Comparison of ENCODE assay signal across 10 cellular contexts in genomic region chr18:24734058-24734457, GRCh38.
DNase-seq lines count a peak whose midpoint lies in the region; TF ChIP-seq lines count a peak whose summit lies in the region.
"Had no signal": no experiment of that assay in that cellular context is flagged by ENCODE, and none has a peak within 500 bp of the region (broad histone marks: within the 10 kb centered on the region; RNA-seq: fewer than 3 reads in every experiment).

No MANE protein-coding gene starts in this region.

- POLR2A ChIA-PET in CD8-positive, alpha-beta memory T cell (lab: Charles Lee): interaction anchor here (0.5 kb wide), 1 partner anchor 818 kb away, joined by 4 read pairs; no protein-coding TSS in a partner anchor

- no peak overlapping the region for H3K4me3 Mint-ChIP-seq in brain
- H3K4me3 Mint-ChIP-seq in CD8-positive, alpha-beta memory T cell: no peak overlapping the region

- TF ChIP-seq CTCF in brain (conservative IDR thresholded peaks at IDR 0.05): peak; percentile 52 to 69

- CTCF ChIA-PET in CD8-positive, alpha-beta memory T cell (lab: Charles Lee): no interaction called here

- no peak overlapping the region for H3K4me3 ChIP-seq in CD8-positive, alpha-beta memory T cell (ENCODE audit: low read length)
- H3K4me3 ChIP-seq: sigmoid colon, tibial nerve had no signal

- H3K36me3 ChIP-seq in CD8-positive, alpha-beta memory T cell (ENCODE audit: insufficient read depth, low read length): no peaks in the 10 kb centered on the region
- H3K36me3 ChIP-seq: sigmoid colon, tibial nerve had no signal

- H3K27ac Mint-ChIP-seq in brain: no peak overlapping the region
- H3K27ac Mint-ChIP-seq in CD8-positive, alpha-beta memory T cell: no peak overlapping the region

- DNase-seq in NCI-H1092 treated with DMSO at 0.1 percent for 48 hours (lab: John Stamatoyannopoulos, UW): peak; percentile 65
- no peak for DNase-seq in NCI-H1092 (lab: John Stamatoyannopoulos, UW)
- DNase-seq in LoVo (ENCODE audit: low spot score): peak; percentile 34
- peak; percentile 34 for DNase-seq in mucosa of gallbladder (ENCODE audit: low spot score)
- no peak for DNase-seq in AG08396 (ENCODE audit: low spot score)
- DNase-seq in CD8-positive, alpha-beta memory T cell: no peak
- DNase-seq in DMS79 treated with DMSO at 0.1 percent for 48 hours (lab: John Stamatoyannopoulos, UW): no peak
- DNase-seq: sigmoid colon had no signal

- H3K27me3 ChIP-seq in CD8-positive, alpha-beta memory T cell (ENCODE audit: insufficient read depth, low read length, poor library complexity, severe bottlenecking): no peaks in the 10 kb centered on the region
- H3K27me3 ChIP-seq: sigmoid colon, tibial nerve had no signal

- H3K27ac ChIP-seq in CD8-positive, alpha-beta memory T cell (ENCODE audit: low read depth, low read length): no peak overlapping the region
- H3K27ac ChIP-seq: sigmoid colon, tibial nerve had no signal

- no peaks in the 10 kb centered on the region for H3K9me3 ChIP-seq in CD8-positive, alpha-beta memory T cell (ENCODE audit: low read length)
- H3K9me3 ChIP-seq: sigmoid colon, tibial nerve had no signal

- no peaks in the 10 kb centered on the region for H3K4me1 ChIP-seq in CD8-positive, alpha-beta memory T cell (ENCODE audit: insufficient read depth, low read length)
- H3K4me1 ChIP-seq: sigmoid colon had no signal

- no peaks in the 10 kb centered on the region for H3K9me3 Mint-ChIP-seq in brain
- H3K9me3 Mint-ChIP-seq in CD8-positive, alpha-beta memory T cell: no peaks in the 10 kb centered on the region

- H3K36me3 Mint-ChIP-seq in brain: no peaks in the 10 kb centered on the region
- H3K36me3 Mint-ChIP-seq in CD8-positive, alpha-beta memory T cell: no peaks in the 10 kb centered on the region

- H3K4me1 Mint-ChIP-seq in brain: no peaks in the 10 kb centered on the region
- H3K4me1 Mint-ChIP-seq in CD8-positive, alpha-beta memory T cell: no peaks in the 10 kb centered on the region

- peaks cover 11% of the 10 kb centered on the region for H3K27me3 Mint-ChIP-seq in brain
- peaks cover 6 to 18% of the 10 kb centered on the region in 2 donors for H3K27me3 Mint-ChIP-seq in CD8-positive, alpha-beta memory T cell

Comparison
In these comparisons a context has a peak if more than half of its experiments do, and no peak if none do; other contexts are left out.
1. DNase-seq: peak in NCI-H1092 treated with DMSO at 0.1 percent for 48 hours (single experiment), LoVo (single experiment) and mucosa of gallbladder (single experiment); none in NCI-H1092 (single experiment), AG08396 (single experiment), CD8-positive, alpha-beta memory T cell (0 of 5) and DMS79 treated with DMSO at 0.1 percent for 48 hours (single experiment).